ENCODE assay signal across 24 cellular contexts in the genomic region with DNA sequence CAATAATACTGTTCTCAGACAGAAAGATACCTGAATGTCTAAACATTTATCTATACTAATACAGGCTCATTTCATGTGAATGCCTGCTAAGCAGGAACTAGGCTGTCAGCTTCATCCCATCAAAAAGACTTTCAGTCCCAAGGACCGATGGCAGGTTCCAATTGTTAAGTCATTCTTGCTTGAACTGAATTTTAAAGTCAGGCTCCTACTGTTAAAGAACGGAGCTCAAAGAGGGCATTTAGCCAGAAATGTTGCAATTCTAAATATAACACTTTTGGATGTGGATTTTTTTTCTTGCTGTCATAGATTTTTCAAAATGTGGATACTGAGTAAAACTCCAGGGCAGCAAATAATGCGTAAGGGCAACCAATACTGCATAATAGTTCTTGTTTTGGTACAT. TPM values are rescaled to one million over a fixed set of nuclear protein-coding genes. Genes with fewer than 3 reads are reported as not detected.
DNase-seq lines count a peak whose midpoint lies in the region; ATAC-seq and TF ChIP-seq lines count a peak whose summit lies in the region.
"Had no signal": no experiment of that assay in that cellular context is flagged by ENCODE, and none has a peak within 500 bp of the region (broad histone marks: within the 10 kb centered on the region; RNA-seq: fewer than 3 reads in every experiment).

No MANE protein-coding gene starts in this region.

- H3K4me1 ChIP-seq in heart left ventricle: no peaks in the 10 kb centered on the region
- peaks cover 0 to 2% of the 10 kb centered on the region in 2 donors for H3K4me1 ChIP-seq in aorta (ENCODE audit: control insufficient read depth in 1 of 2, insufficient read depth in 2 of 2, low read length in 2 of 2)
- H3K4me1 ChIP-seq in body of pancreas: no peaks in the 10 kb centered on the region

- H3K36me3 Mint-ChIP-seq in nephron progenitor cell (ENCODE audit: low read depth): no peaks in the 10 kb centered on the region

- no peak overlapping the region for H3K9ac ChIP-seq in neural cell (ENCODE audit: low read length)
- H3K9ac ChIP-seq: KMS-11 had no signal

- peaks cover 4% of the 10 kb centered on the region for H3F3A ChIP-seq in neural cell (ENCODE audit: insufficient read depth, low read length, poor library complexity, severe bottlenecking)

- H3K9me2 ChIP-seq in neural cell (ENCODE audit: insufficient read depth, low read length): no peaks in the 10 kb centered on the region

- H3K4me3 ChIP-seq in heart left ventricle (no peak overlapping the region), neural cell (ENCODE audit: low read length) (no peak overlapping the region), aorta (ENCODE audit: low read length in 2 of 2) (no peak overlapping the region), body of pancreas (no peak overlapping the region)

- H3K27ac ChIP-seq in heart left ventricle (peak overlapping the region in 1 of 12 donors; percentile 27), neural cell (ENCODE audit: low read length) (no peak overlapping the region), aorta (ENCODE audit: low read depth in 1 of 2, low read length in 2 of 2) (no peak overlapping the region), body of pancreas (no peak overlapping the region)
- H3K27ac ChIP-seq: 22Rv1, C4-2B, KMS-11 had no signal

- WGBS in heart left ventricle, 4 donors: 55 to 62% (median 59%) methylated on average over 3 of the region's 3 CpGs
- 11 to 16% methylated on average over 3 of the region's 3 CpGs for WGBS in aorta, 2 donors
- WGBS in body of pancreas, 2 donors: 49 to 66% methylated on average over 3 of the region's 3 CpGs

- DNase-seq in Right ventricle myocardium inferior (ENCODE audit: missing footprints) (no peak), heart left ventricle (no peak), fibroblast of gingiva (ENCODE audit: low read depth) (peak; percentile 2), aorta (no peak), body of pancreas (no peak), nephron progenitor cell (no peak)
- no peak for DNase-seq in stimulated activated CD4-positive, alpha-beta T cell treated with anti-CD3 and anti-CD28 coated beads, Interleukin-1b, Interleukin-23, amount 100 ng/mL, for 48 hours
- DNase-seq: Calu3; CD8-positive, alpha-beta memory T cell; EL; IMR-90; NCI-H1105; NCI-H146; NCI-H2029 treated with DMSO at 0.1 percent for 48 hours; NCI-H226; NCI-H524; OCI-M1; SHP77 had no signal

- ATAC-seq in Right ventricle myocardium inferior: peak; percentile 76
- ATAC-seq in heart left ventricle: no peak
- peak; percentile 44 for ATAC-seq in aorta (ENCODE audit: low FRiP score)
- ATAC-seq in body of pancreas: no peak
- ATAC-seq: HCT116 had no signal

- no peak for TF ChIP-seq RAD21 in neural cell (conservative IDR thresholded peaks at IDR 0.05)

- H3K9me3 ChIP-seq in heart left ventricle (peaks cover 0 to 13% (median 2%) of the 10 kb centered on the region in 12 donors), neural cell (ENCODE audit: low read length) (no peaks in the 10 kb centered on the region), aorta (ENCODE audit: control insufficient read depth, low read length) (no peaks in the 10 kb centered on the region), body of pancreas (no peaks in the 10 kb centered on the region)

- peaks cover 21% of the 10 kb centered on the region for H3K9me3 Mint-ChIP-seq in nephron progenitor cell

- no peak overlapping the region for H3K27ac Mint-ChIP-seq in nephron progenitor cell
- H3K27ac Mint-ChIP-seq: CD8-positive, alpha-beta memory T cell had no signal

- H3K4me2 ChIP-seq in neural cell (ENCODE audit: low read length): peak overlapping the region; percentile 9
- H3K4me2 ChIP-seq: KMS-11 had no signal

- TF ChIP-seq CTCF in heart left ventricle (IDR thresholded peaks at IDR 0.05): no peak
- no peak for TF ChIP-seq CTCF in neural cell (IDR thresholded peaks at IDR 0.05; ENCODE audit: poor library complexity, severe bottlenecking)
- TF ChIP-seq CTCF in body of pancreas (IDR thresholded peaks at IDR 0.05): no peak
- no peak for TF ChIP-seq CTCF in nephron progenitor cell (IDR thresholded peaks at IDR 0.05)

- no peaks in the 10 kb centered on the region for H4K20me1 ChIP-seq in neural cell (ENCODE audit: insufficient read depth)

- H3K79me2 ChIP-seq in neural cell (replicated peaks; ENCODE audit: insufficient read depth, low read length): no peaks in the 10 kb centered on the region

- intact Hi-C loops in Right ventricle myocardium inferior (cut with DNase I) (no loop called here), heart left ventricle (cut with DNase I) (no loop called here), aorta (cut with DNase I) (no loop called here), body of pancreas (cut with DNase I) (no loop called here)

- TF ChIP-seq EP300 in neural cell (conservative IDR thresholded peaks at IDR 0.05; ENCODE audit: poor library complexity, severe bottlenecking): peak; percentile 44

- H3K36me3 ChIP-seq in heart left ventricle (no peaks in the 10 kb centered on the region), neural cell (ENCODE audit: insufficient read depth, low read length) (no peaks in the 10 kb centered on the region), aorta (ENCODE audit: control insufficient read depth in 1 of 2, insufficient read depth in 2 of 2, low read length in 1 of 2) (no peaks in the 10 kb centered on the region), body of pancreas (replicated peaks in 1 of 2; ENCODE audit: insufficient read depth in 1 of 2, low read depth in 2 of 2) (no peaks in the 10 kb centered on the region)

- H3K27me3 ChIP-seq in heart left ventricle (peaks cover 0 to 5% (median 0%) of the 10 kb centered on the region in 9 donors), neural cell (ENCODE audit: insufficient read depth, low read depth, low read length) (no peaks in the 10 kb centered on the region), aorta (ENCODE audit: control insufficient read depth in 1 of 2, insufficient read depth in 2 of 2, low read length in 1 of 2) (no peaks in the 10 kb centered on the region), body of pancreas (no peaks in the 10 kb centered on the region)

- TF ChIP-seq POLR2A in heart left ventricle (IDR thresholded peaks at IDR 0.05): no peak
- TF ChIP-seq POLR2A in body of pancreas (IDR thresholded peaks at IDR 0.05): no peak

- H2AFZ ChIP-seq in neural cell (ENCODE audit: low read depth, low read length): no peak overlapping the region

- no peaks in the 10 kb centered on the region for H3K4me1 Mint-ChIP-seq in nephron progenitor cell
- H3K4me1 Mint-ChIP-seq: CD8-positive, alpha-beta memory T cell had no signal

- H3K4me3 Mint-ChIP-seq in nephron progenitor cell: no peak overlapping the region
- H3K4me3 Mint-ChIP-seq: CD8-positive, alpha-beta memory T cell had no signal

- H3K27me3 Mint-ChIP-seq in nephron progenitor cell (ENCODE audit: low read depth, poor library complexity): peaks cover 3% of the 10 kb centered on the region

TF ChIP-seq in neural cell, 6 proteins besides CTCF, POLR2A, EP300 and RAD21:
- no peak for TF ChIP-seq TAF1 (IDR thresholded peaks at IDR 0.05; ENCODE audit: low read depth)
- no peak for TF ChIP-seq SMC3 (conservative IDR thresholded peaks at IDR 0.05; ENCODE audit: poor library complexity)
- no peak for TF ChIP-seq REST (IDR thresholded peaks at IDR 0.05; ENCODE audit: borderline replicate concordance)
- no peak for TF ChIP-seq MXI1 (conservative IDR thresholded peaks at IDR 0.05; ENCODE audit: poor library complexity, severe bottlenecking)
- no peak for TF ChIP-seq EZH2 (IDR thresholded peaks at IDR 0.05; ENCODE audit: borderline replicate concordance, insufficient read depth, low read length, poor library complexity, severe bottlenecking)
- peak; percentile 30 for TF ChIP-seq POLR2AphosphoS5 (IDR thresholded peaks at IDR 0.05)

RNA-seq across cellular contexts. Expression of gene DBX2, which starts 38.5 kb away (rescaled TPM):
- 0.24 TPM for total RNA-seq in Right ventricle myocardium inferior
- total RNA-seq in heart left ventricle: under 1 TPM in 2 of 9 donors, not detected in 7; 0.32 to 0.45 TPM
- polyA plus RNA-seq in heart left ventricle: not detected
- polyA plus RNA-seq in neural cell: 0.07 and 0.22 TPM in 2 replicates
- polyA minus RNA-seq in neural cell: 0.24 TPM in 1 of 2 replicates, not detected in the other
- under 1 TPM; 0.19 to 0.27 TPM for total RNA-seq in aorta
- not detected for polyA plus RNA-seq in aorta
- not detected for total RNA-seq in body of pancreas
- total RNA-seq: Calu3; CD8-positive, alpha-beta memory T cell; H1; IMR-90 had no signal
- polyA plus RNA-seq: CD8-positive, alpha-beta memory T cell; IMR-90 had no signal

Comparison
In these comparisons a context has a peak if more than half of its experiments do, and no peak if none do; other contexts are left out.
1. ATAC-seq: peak in Right ventricle myocardium inferior (single experiment) and aorta (single experiment); none in heart left ventricle (0 of 4) and body of pancreas (single experiment).